Comparison of ENCODE assay signal across 37 cellular contexts in genomic region chr15:57885435-57885834, GRCh38.
"Had no signal": no experiment of that assay in that cellular context is flagged by ENCODE, and none has a peak within 500 bp of the region (broad histone marks: within the 10 kb centered on the region; RNA-seq: fewer than 3 reads in every experiment).

No MANE protein-coding gene starts in this region.

- H3K9me3 ChIP-seq: MG63 had no signal

- DNase-seq: Karpas-422, Kasumi-1, KBM-7, KG1, MG63, MM.1S, MV-4-11, NCI-H1048, NCI-H1092, NCI-H1092 treated with DMSO at 0.1 percent for 48 hours, NCI-H1105, NCI-H1105 treated with DMSO at 0.1 percent for 48 hours, NCI-H1417, NCI-H1417 treated with DMSO at 0.1 percent for 48 hours, NCI-H1436, NCI-H1436 treated with DMSO at 0.1 percent for 48 hours, NCI-H146, NCI-H1694, NCI-H1694 treated with DMSO at 0.1 percent for 48 hours, NCI-H187, NCI-H187 treated with DMSO at 0.1 percent for 48 hours, NCI-H1930, NCI-H2029, NCI-H2029 treated with DMSO at 0.1 percent for 48 hours, NCI-H2081, NCI-H2081 treated with DMSO at 0.1 percent for 48 hours, NCI-H2107, NCI-H2171, NCI-H2171 treated with DMSO at 0.1 percent for 48 hours, NCI-H2227 treated with DMSO at 0.1 percent for 48 hours, NCI-H226, NCI-H345, NCI-H446, NCI-H446 treated with DMSO at 0.1 percent for 48 hours, NCI-H510A, NCI-H510A treated with DMSO at 0.1 percent for 48 hours had no signal

- H3K36me3 ChIP-seq: MG63 had no signal

- H3K27ac ChIP-seq: KMS-11 had no signal

- H3K4me3 ChIP-seq: MG63 had no signal

- H3K27me3 ChIP-seq: MG63 had no signal
